Comparison of ENCODE assay signal across 1 cellular context in the genomic region with DNA sequence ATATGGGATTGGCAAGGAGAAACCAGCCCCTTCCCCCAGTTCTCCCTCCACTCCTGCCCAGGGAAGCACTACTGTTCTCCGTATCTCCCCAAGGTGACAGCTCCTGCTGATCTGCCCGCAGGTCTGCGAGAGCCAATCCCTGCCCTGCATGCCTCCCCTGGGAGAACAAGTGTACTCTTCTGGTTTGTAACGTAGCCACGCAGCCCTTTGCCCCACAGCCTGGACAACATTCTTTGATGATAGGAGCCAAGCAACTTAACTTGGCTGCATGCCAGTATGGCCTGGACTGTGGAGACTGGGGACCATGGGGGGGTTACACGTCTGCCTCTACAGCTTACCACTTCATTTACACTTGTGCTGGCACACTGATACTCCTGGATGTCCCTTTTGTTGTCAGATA.
TF ChIP-seq lines count a peak whose summit lies in the region.

No MANE protein-coding gene starts in this region.

TF ChIP-seq in HepG2, 621 proteins besides CTCF, POLR2A, EP300 and RAD21 (continued from another document and continues in another):
- TF ChIP-seq, protein P1, sequence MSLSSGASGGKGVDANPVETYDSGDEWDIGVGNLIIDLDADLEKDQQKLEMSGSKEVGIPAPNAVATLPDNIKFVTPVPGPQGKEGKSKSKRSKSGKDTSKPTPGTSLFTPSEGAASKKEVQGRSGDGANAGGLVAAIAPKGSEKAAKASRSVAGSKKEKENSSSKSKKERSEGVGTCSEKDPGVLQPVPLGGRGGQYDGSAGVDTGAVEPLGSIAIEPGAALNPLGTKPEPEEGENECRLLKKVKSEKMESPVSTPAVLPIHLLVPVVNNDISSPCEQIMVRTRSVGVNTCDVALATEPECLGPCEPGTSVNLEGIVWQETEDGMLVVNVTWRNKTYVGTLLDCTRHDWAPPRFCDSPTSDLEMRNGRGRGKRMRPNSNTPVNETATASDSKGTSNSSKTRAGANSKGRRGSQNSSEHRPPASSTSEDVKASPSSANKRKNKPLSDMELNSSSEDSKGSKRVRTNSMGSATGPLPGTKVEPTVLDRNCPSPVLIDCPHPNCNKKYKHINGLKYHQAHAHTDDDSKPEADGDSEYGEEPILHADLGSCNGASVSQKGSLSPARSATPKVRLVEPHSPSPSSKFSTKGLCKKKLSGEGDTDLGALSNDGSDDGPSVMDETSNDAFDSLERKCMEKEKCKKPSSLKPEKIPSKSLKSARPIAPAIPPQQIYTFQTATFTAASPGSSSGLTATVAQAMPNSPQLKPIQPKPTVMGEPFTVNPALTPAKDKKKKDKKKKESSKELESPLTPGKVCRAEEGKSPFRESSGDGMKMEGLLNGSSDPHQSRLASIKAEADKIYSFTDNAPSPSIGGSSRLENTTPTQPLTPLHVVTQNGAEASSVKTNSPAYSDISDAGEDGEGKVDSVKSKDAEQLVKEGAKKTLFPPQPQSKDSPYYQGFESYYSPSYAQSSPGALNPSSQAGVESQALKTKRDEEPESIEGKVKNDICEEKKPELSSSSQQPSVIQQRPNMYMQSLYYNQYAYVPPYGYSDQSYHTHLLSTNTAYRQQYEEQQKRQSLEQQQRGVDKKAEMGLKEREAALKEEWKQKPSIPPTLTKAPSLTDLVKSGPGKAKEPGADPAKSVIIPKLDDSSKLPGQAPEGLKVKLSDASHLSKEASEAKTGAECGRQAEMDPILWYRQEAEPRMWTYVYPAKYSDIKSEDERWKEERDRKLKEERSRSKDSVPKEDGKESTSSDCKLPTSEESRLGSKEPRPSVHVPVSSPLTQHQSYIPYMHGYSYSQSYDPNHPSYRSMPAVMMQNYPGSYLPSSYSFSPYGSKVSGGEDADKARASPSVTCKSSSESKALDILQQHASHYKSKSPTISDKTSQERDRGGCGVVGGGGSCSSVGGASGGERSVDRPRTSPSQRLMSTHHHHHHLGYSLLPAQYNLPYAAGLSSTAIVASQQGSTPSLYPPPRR (CRISPR knock-in tag; IDR thresholded peaks at IDR 0.05; ENCODE audit: borderline replicate concordance) = peak; percentile 40; the same call in 1 of the 2 replicates
- no peak for TF ChIP-seq PREB (CRISPR knock-in tag; IDR thresholded peaks at IDR 0.05)
- TF ChIP-seq SALL1 (CRISPR knock-in tag; IDR thresholded peaks at IDR 0.05) = peak; percentile 92
- TF ChIP-seq SAP130 (CRISPR knock-in tag; IDR thresholded peaks at IDR 0.05; ENCODE audit: low read depth) = peak; percentile 91
- TF ChIP-seq THAP11 (CRISPR knock-in tag; IDR thresholded peaks at IDR 0.05) = 0 out of 2 replicates have a peak, but pooled peaks have one; percentile 41
- peak; percentile 91 for TF ChIP-seq PATZ1 (CRISPR knock-in tag; IDR thresholded peaks at IDR 0.05)
- peak; percentile 77 for TF ChIP-seq GATAD2A (CRISPR knock-in tag; IDR thresholded peaks at IDR 0.05)
- TF ChIP-seq RARA (CRISPR knock-in tag; IDR thresholded peaks at IDR 0.05) = peak; percentile 60; the same call in 1 of the 2 replicates
- TF ChIP-seq ZNF281 (CRISPR knock-in tag; IDR thresholded peaks at IDR 0.05; ENCODE audit: borderline replicate concordance) = peak; percentile 18; the same call in 1 of the 2 replicates
- TF ChIP-seq, protein P2, sequence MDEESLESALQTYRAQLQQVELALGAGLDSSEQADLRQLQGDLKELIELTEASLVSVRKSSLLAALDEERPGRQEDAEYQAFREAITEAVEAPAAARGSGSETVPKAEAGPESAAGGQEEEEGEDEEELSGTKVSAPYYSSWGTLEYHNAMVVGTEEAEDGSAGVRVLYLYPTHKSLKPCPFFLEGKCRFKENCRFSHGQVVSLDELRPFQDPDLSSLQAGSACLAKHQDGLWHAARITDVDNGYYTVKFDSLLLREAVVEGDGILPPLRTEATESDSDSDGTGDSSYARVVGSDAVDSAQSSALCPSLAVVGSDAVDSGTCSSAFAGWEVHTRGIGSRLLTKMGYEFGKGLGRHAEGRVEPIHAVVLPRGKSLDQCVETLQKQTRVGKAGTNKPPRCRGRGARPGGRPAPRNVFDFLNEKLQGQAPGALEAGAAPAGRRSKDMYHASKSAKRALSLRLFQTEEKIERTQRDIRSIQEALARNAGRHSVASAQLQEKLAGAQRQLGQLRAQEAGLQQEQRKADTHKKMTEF (CRISPR knock-in tag; IDR thresholded peaks at IDR 0.05) = peak; percentile 57; the same call in 1 of the 2 replicates
- TF ChIP-seq ZNF792 (CRISPR knock-in tag; IDR thresholded peaks at IDR 0.05) = peak; percentile 70; the same call in 1 of the 2 replicates
- TF ChIP-seq, protein P3, sequence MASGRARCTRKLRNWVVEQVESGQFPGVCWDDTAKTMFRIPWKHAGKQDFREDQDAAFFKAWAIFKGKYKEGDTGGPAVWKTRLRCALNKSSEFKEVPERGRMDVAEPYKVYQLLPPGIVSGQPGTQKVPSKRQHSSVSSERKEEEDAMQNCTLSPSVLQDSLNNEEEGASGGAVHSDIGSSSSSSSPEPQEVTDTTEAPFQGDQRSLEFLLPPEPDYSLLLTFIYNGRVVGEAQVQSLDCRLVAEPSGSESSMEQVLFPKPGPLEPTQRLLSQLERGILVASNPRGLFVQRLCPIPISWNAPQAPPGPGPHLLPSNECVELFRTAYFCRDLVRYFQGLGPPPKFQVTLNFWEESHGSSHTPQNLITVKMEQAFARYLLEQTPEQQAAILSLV (CRISPR knock-in tag; IDR thresholded peaks at IDR 0.05; ENCODE audit: borderline replicate concordance) = peak; percentile 57; the same call in 1 of the 2 replicates
- TF ChIP-seq POLR2AphosphoS5 (IDR thresholded peaks at IDR 0.05; ENCODE audit: low read depth, low read length) = peak; percentile 35; the same call in 1 of the 2 replicates
- TF ChIP-seq ZNF337 (CRISPR knock-in tag; IDR thresholded peaks at IDR 0.05; ENCODE audit: borderline replicate concordance, low read depth) = 0 out of 2 replicates have a peak, but pooled peaks have one; percentile 49
- peak; percentile 50; the same call in 1 of the 2 replicates for TF ChIP-seq ERF (CRISPR knock-in tag; IDR thresholded peaks at IDR 0.05)
- peak; percentile 16; the same call in 1 of the 2 replicates for TF ChIP-seq CEBPG (CRISPR knock-in tag; IDR thresholded peaks at IDR 0.05)
- peak; percentile 67 for TF ChIP-seq HDAC1 (CRISPR knock-in tag; IDR thresholded peaks at IDR 0.05)
- TF ChIP-seq ZNF724P (CRISPR knock-in tag; IDR thresholded peaks at IDR 0.05; ENCODE audit: borderline replicate concordance) = no peak
- TF ChIP-seq, protein P4, sequence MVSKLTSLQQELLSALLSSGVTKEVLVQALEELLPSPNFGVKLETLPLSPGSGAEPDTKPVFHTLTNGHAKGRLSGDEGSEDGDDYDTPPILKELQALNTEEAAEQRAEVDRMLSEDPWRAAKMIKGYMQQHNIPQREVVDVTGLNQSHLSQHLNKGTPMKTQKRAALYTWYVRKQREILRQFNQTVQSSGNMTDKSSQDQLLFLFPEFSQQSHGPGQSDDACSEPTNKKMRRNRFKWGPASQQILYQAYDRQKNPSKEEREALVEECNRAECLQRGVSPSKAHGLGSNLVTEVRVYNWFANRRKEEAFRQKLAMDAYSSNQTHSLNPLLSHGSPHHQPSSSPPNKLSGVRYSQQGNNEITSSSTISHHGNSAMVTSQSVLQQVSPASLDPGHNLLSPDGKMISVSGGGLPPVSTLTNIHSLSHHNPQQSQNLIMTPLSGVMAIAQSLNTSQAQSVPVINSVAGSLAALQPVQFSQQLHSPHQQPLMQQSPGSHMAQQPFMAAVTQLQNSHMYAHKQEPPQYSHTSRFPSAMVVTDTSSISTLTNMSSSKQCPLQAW (CRISPR knock-in tag; IDR thresholded peaks at IDR 0.05) = peak; percentile 66
- no peak for TF ChIP-seq POLR2G (IDR thresholded peaks at IDR 0.05; ENCODE audit: low read depth, low read length)
- TF ChIP-seq ZNF260 (CRISPR knock-in tag; IDR thresholded peaks at IDR 0.05; ENCODE audit: borderline replicate concordance, low read depth) = no peak
- peak; percentile 79 for TF ChIP-seq ZMYM4 (CRISPR knock-in tag; IDR thresholded peaks at IDR 0.05)
- no peak for TF ChIP-seq ZNF660 (CRISPR knock-in tag; IDR thresholded peaks at IDR 0.05; ENCODE audit: borderline replicate concordance, low read depth)
- peak; percentile 31; the same call in 1 of the 2 replicates for TF ChIP-seq ZFP91 (CRISPR knock-in tag; IDR thresholded peaks at IDR 0.05; ENCODE audit: borderline replicate concordance)
- TF ChIP-seq MED1 (CRISPR knock-in tag; IDR thresholded peaks at IDR 0.05) = peak; percentile 74
- TF ChIP-seq ZSCAN9 (CRISPR knock-in tag; IDR thresholded peaks at IDR 0.05; ENCODE audit: borderline replicate concordance) = 0 out of 2 replicates have a peak, but pooled peaks have one; percentile 46
- TF ChIP-seq ZNF292 (CRISPR knock-in tag; IDR thresholded peaks at IDR 0.05; ENCODE audit: borderline replicate concordance, low read depth) = peak; percentile 55; the same call in 1 of the 2 replicates
- peak; percentile 41; the same call in 1 of the 2 replicates for TF ChIP-seq BHLHE40 (IDR thresholded peaks at IDR 0.05; ENCODE audit: low read length)
- no peak for TF ChIP-seq BRF2 (CRISPR knock-in tag; IDR thresholded peaks at IDR 0.05)
- peak; percentile 80 for TF ChIP-seq LCORL (IDR thresholded peaks at IDR 0.05)
- no peak for TF ChIP-seq LCORL (CRISPR knock-in tag; IDR thresholded peaks at IDR 0.05)
- no peak for TF ChIP-seq RBFOX2 (IDR thresholded peaks at IDR 0.05; ENCODE audit: low read depth, low read length)
